In genomic region chr11:65617136-65617850, GRCh38 we compare ENCODE assay signal across 12 cellular contexts. TPM values are rescaled to one million over a fixed set of nuclear protein-coding genes. Genes with fewer than 3 reads are reported as not detected.
A peak's percentile ranks its signal among the peaks of the same experiment; 100 is the strongest.
DNase-seq lines count a peak whose midpoint lies in the region; ATAC-seq, FAIRE-seq and TF ChIP-seq lines count a peak whose summit lies in the region.
"Had no signal": no experiment of that assay in that cellular context is flagged by ENCODE, and none has a peak within 500 bp of the region (broad histone marks: within the 10 kb centered on the region; RNA-seq: fewer than 3 reads in every experiment).

No MANE protein-coding gene starts in this region.

- peak overlapping the region; percentile 77 for H3K4me2 ChIP-seq in HepG2 (ENCODE audit: low read depth, low read length)

- CTCF ChIA-PET in HepG2 (lab: Yijun Ruan, JAX; ENCODE audit: low intra/inter-chr PET ratio, low total read pairs) = no interaction called here
- CTCF ChIA-PET in activated CD4-positive, alpha-beta memory T cell treated with anti-CD3 and anti-CD28 coated beads, Interleukin-2, amount 10 ng/mL, durations not matched to agents 7 days and 5 days (lab: Charles Lee) = interaction anchor here (0.5 to 2.0 kb wide), 8 partner anchors 9 to 605 kb away, joined by 3 to 7 read pairs (median 4); partner anchors contain the start of genes KAT5 and SIPA1

- H3K79me2 ChIP-seq in HepG2 (ENCODE audit: insufficient read depth, low read length) = peaks cover 41% of the 10 kb centered on the region

- H3K36me3 ChIP-seq in HepG2 (replicated peaks in 1 of 2; ENCODE audit: control insufficient read depth in 1 of 2, insufficient read depth in 2 of 2, low read length in 2 of 2) (peaks cover 15 to 42% of the 10 kb centered on the region in 2 experiments; a peak in 4 of 5 replicates), right lobe of liver (peaks cover 0 to 31% (median 13%) of the 10 kb centered on the region in 4 donors), iPS-20b (ENCODE audit: insufficient read depth, low read depth, low read length) (peaks cover 48% of the 10 kb centered on the region)

- intact Hi-C loops in HepG2 (cut with micrococcal nuclease; ENCODE audit: unreplicated experiment) = no loop called here
- intact Hi-C loops in right lobe of liver (cut with DNase I) = no loop called here
- intact Hi-C loops in head of caudate nucleus (cut with DNase I) = loop anchor here (5.0 kb wide), 1 partner anchor 35 kb away; no protein-coding TSS in a partner anchor

- H3K27me3 ChIP-seq in HepG2 (ENCODE audit: control insufficient read depth in 1 of 2, insufficient read depth in 2 of 2, low read length in 2 of 2) = no peaks in the 10 kb centered on the region; a peak in 1 of 5 replicates
- H3K27me3 ChIP-seq in right lobe of liver = no peaks in the 10 kb centered on the region
- no peaks in the 10 kb centered on the region for H3K27me3 ChIP-seq in iPS-20b (ENCODE audit: insufficient read depth, low read length)

- no peak for FAIRE-seq in HepG2 (lab: Jason Lieb, UNC)
- FAIRE-seq: colon had no signal

- H4K20me1 ChIP-seq in HepG2 (ENCODE audit: insufficient read depth, low read length) = peaks cover 14% of the 10 kb centered on the region; the same call in 1 of the 2 replicates

- H3K4me1 Mint-ChIP-seq in activated CD4-positive, alpha-beta memory T cell treated with anti-CD3 and anti-CD28 coated beads, Interleukin-2, amount 10 ng/mL, durations not matched to agents 7 days and 5 days = peaks cover 27% of the 10 kb centered on the region
- peaks cover 11% of the 10 kb centered on the region for H3K4me1 Mint-ChIP-seq in type B pancreatic cell (ENCODE audit: unreplicated experiment)

- ATAC-seq in HepG2 (no peak), right lobe of liver (no peak)

- no peak for TF ChIP-seq CTCF in HepG2 (CRISPR knock-in tag; IDR thresholded peaks at IDR 0.05)
- TF ChIP-seq CTCF in right lobe of liver (IDR thresholded peaks at IDR 0.05) = no peak
- TF ChIP-seq CTCF in type B pancreatic cell (conservative IDR thresholded peaks at IDR 0.05) = no peak

- H3K27ac ChIP-seq in HepG2 (ENCODE audit: extremely low read length, insufficient read depth, low read length) (peak overlapping the region; percentile 92), right lobe of liver (no peak overlapping the region), iPS-20b (ENCODE audit: low read length) (no peak overlapping the region)

- TF ChIP-seq EP300 in HepG2 (IDR thresholded peaks at IDR 0.05; ENCODE audit: low read depth in 2 of 2, low read length in 2 of 2) (no peak), HepG2 (CRISPR knock-in tag; IDR thresholded peaks at IDR 0.05; ENCODE audit: borderline replicate concordance) (no peak)

- H3K9me3 Mint-ChIP-seq in activated CD4-positive, alpha-beta memory T cell treated with anti-CD3 and anti-CD28 coated beads, Interleukin-2, amount 10 ng/mL, durations not matched to agents 7 days and 5 days = no peaks in the 10 kb centered on the region
- no peaks in the 10 kb centered on the region for H3K9me3 Mint-ChIP-seq in type B pancreatic cell

- H3K27me3 Mint-ChIP-seq in activated CD4-positive, alpha-beta memory T cell treated with anti-CD3 and anti-CD28 coated beads, Interleukin-2, amount 10 ng/mL, durations not matched to agents 7 days and 5 days = no peaks in the 10 kb centered on the region
- H3K27me3 Mint-ChIP-seq in type B pancreatic cell = no peaks in the 10 kb centered on the region

- H3K4me3 ChIP-seq in HepG2 (replicated peaks in 1 of 3; ENCODE audit: insufficient read depth in 1 of 3, low read depth in 2 of 3, low read length in 3 of 3) (peak overlapping the region; percentile 86 to 90 (median 87)), right lobe of liver (peak overlapping the region in 1 of 3 donors; percentile 95), iPS-20b (ENCODE audit: low read length) (peak overlapping the region; percentile 86; the same call in 1 of the 2 replicates)

- DNase-seq in HepG2 (ENCODE audit: low spot score) (no peak), right lobe of liver (no peak), type B pancreatic cell (ENCODE audit: extremely low spot score, unreplicated experiment) (no peak), head of caudate nucleus (no peak), activated gamma-delta T cell (lab: John Stamatoyannopoulos, UW) (no peak), NCI-H128 (lab: John Stamatoyannopoulos, UW; ENCODE audit: unreplicated experiment) (no peak)
- no peak for DNase-seq in activated CD4-positive, alpha-beta memory T cell treated with anti-CD3 and anti-CD28 coated beads, Interleukin-2, amount 10 ng/mL, durations not matched to agents 7 days and 5 days
- DNase-seq: activated CD4-positive, CD25-positive, alpha-beta regulatory T cell; DMS53; NCI-H446 had no signal

- H2AFZ ChIP-seq in HepG2 (ENCODE audit: low read length) = no peak overlapping the region

- peak overlapping the region; percentile 95 for H3K27ac Mint-ChIP-seq in activated CD4-positive, alpha-beta memory T cell treated with anti-CD3 and anti-CD28 coated beads, Interleukin-2, amount 10 ng/mL, durations not matched to agents 7 days and 5 days
- H3K27ac Mint-ChIP-seq in type B pancreatic cell = peak overlapping the region; percentile 91

- no peak for TF ChIP-seq RAD21 in HepG2 (CRISPR knock-in tag; IDR thresholded peaks at IDR 0.05)

- H3K4me1 ChIP-seq in HepG2 (ENCODE audit: insufficient read depth, low read length) (peaks cover 27% of the 10 kb centered on the region), right lobe of liver (peaks cover 0 to 18% (median 9%) of the 10 kb centered on the region in 4 donors), iPS-20b (ENCODE audit: insufficient read depth, low read length) (peaks cover 5% of the 10 kb centered on the region; the same call in 1 of the 2 replicates)

- BruUV-seq in HepG2 (replicated peaks; lab: Mats Ljungman, UMichigan) = TSS peak; percentile 50

- POLR2A ChIA-PET in HepG2 (lab: Yijun Ruan, JAX) = interaction anchor here (0.6 to 2.7 kb wide), 27 partner anchors 9 to 452 kb away, joined by 3 to 45 read pairs (median 4); partner anchors contain the start of genes KAT5, MUS81, SIPA1 and TIGD3
- POLR2A ChIA-PET in activated CD4-positive, alpha-beta memory T cell treated with anti-CD3 and anti-CD28 coated beads, Interleukin-2, amount 10 ng/mL, durations not matched to agents 7 days and 5 days (lab: Charles Lee) = interaction anchor here (0.5 to 6.9 kb wide), 16 partner anchors 9 to 593 kb away, joined by 3 to 82 read pairs (median 6); partner anchors contain the start of genes CCDC85B, FAM89B, KCNK7 and MALAT1

- 91% methylated on average over 15 of the region's 17 CpGs for WGBS in HepG2 (ENCODE audit: low lambda C conversion rate)
- 93% methylated on average over 3 of the region's 17 CpGs for WGBS in right lobe of liver (ENCODE audit: insufficient coverage, low coverage, low lambda C conversion rate, missing lambda C conversion rate)

- in situ Hi-C loops in HepG2 (cut with HindIII; ENCODE audit: extremely low pct_ligation_motif_present, low pct_unique_long_range_greater_than_20kb) = no loop called here

- H3K9me3 ChIP-seq in HepG2 (ENCODE audit: low read length) (no peaks in the 10 kb centered on the region), right lobe of liver (no peaks in the 10 kb centered on the region), iPS-20b (ENCODE audit: insufficient read depth, low read depth, low read length) (no peaks in the 10 kb centered on the region)

- H3K4me3 Mint-ChIP-seq in activated CD4-positive, alpha-beta memory T cell treated with anti-CD3 and anti-CD28 coated beads, Interleukin-2, amount 10 ng/mL, durations not matched to agents 7 days and 5 days = peak overlapping the region; percentile 98
- H3K4me3 Mint-ChIP-seq in type B pancreatic cell = peak overlapping the region; percentile 96

- H3K9ac ChIP-seq in HepG2 (ENCODE audit: insufficient read depth, low read depth, low read length) (peak overlapping the region; percentile 88), iPS-20b (ENCODE audit: low read depth, low read length) (peak overlapping the region; percentile 77; the same call in 1 of the 2 replicates)

- TF ChIP-seq POLR2A in HepG2 (IDR thresholded peaks at IDR 0.05; ENCODE audit: insufficient read depth in 1 of 2, low read depth in 2 of 2, low read length in 2 of 2) (no peak), right lobe of liver (IDR thresholded peaks at IDR 0.05) (no peak)

- peaks cover 36% of the 10 kb centered on the region for H3K36me3 Mint-ChIP-seq in activated CD4-positive, alpha-beta memory T cell treated with anti-CD3 and anti-CD28 coated beads, Interleukin-2, amount 10 ng/mL, durations not matched to agents 7 days and 5 days (ENCODE audit: low read depth)
- H3K36me3 Mint-ChIP-seq in type B pancreatic cell = peaks cover 1% of the 10 kb centered on the region

RNA-seq across cellular contexts. Expression of gene PCNX3, which starts 1.7 kb away (rescaled TPM):
- 14.5 and 23.0 TPM in 2 replicates for total RNA-seq in HepG2 (2016; rRNA removed; fragmentation: Illumina TruSeq; extraction: Trizol)
- total RNA-seq in HepG2 (2016; cell fraction: cytosol; rRNA removed; fragmentation: Illumina TruSeq; extraction: Trizol; ENCODE audit: low read depth) = 8.5 and 8.7 TPM in 2 replicates
- total RNA-seq in HepG2 (2016; cell fraction: insoluble cytoplasmic fraction; rRNA removed; fragmentation: Illumina TruSeq; extraction: Trizol) = 12.2 and 22.7 TPM in 2 replicates
- total RNA-seq in HepG2 (2016; cell fraction: membrane; rRNA removed; fragmentation: Illumina TruSeq; extraction: Trizol) = 9.3 and 9.7 TPM in 2 replicates
- total RNA-seq in HepG2 (2016; cell fraction: nucleus; rRNA removed; fragmentation: Illumina TruSeq; extraction: Trizol) = 26.0 and 33.8 TPM in 2 replicates
- polyA plus RNA-seq in HepG2 (2011; rRNA removed) = 16.2 and 23.1 TPM in 2 replicates
- 12.7 and 17.1 TPM in 2 replicates for polyA plus RNA-seq in HepG2 (2011; cell fraction: cytosol; rRNA removed)
- 99.5 and 123 TPM in 2 replicates for polyA plus RNA-seq in HepG2 (2011; cell fraction: nucleus; rRNA removed)
- polyA plus RNA-seq in HepG2 (2012) = 14.4 and 24.5 TPM in 2 replicates
- polyA plus RNA-seq in HepG2 (2016; cell fraction: cytosol; fragmentation: Illumina TruSeq; extraction: Trizol; ENCODE audit: low read depth) = 4.3 and 4.9 TPM in 2 replicates
- 14.3 and 21.7 TPM in 2 replicates for polyA plus RNA-seq in HepG2 (2016; cell fraction: insoluble cytoplasmic fraction; fragmentation: Illumina TruSeq; extraction: Trizol; ENCODE audit: low read depth)
- polyA plus RNA-seq in HepG2 (2016; cell fraction: membrane; fragmentation: Illumina TruSeq; extraction: Trizol; ENCODE audit: low read depth) = 5.8 and 6.9 TPM in 2 replicates
- 68.2 and 73.5 TPM in 2 replicates for polyA plus RNA-seq in HepG2 (2016; cell fraction: nucleus; fragmentation: Illumina TruSeq; extraction: Trizol; ENCODE audit: insufficient read depth, low read depth)
- polyA minus RNA-seq in HepG2 (2011; rRNA and poly(A)+ RNA removed; ENCODE audit: low replicate concordance) = 35.6 and 67.6 TPM in 2 replicates
- polyA minus RNA-seq in HepG2 (2011; cell fraction: cytosol; rRNA and poly(A)+ RNA removed) = 23.3 and 27.8 TPM in 2 replicates
- polyA minus RNA-seq in HepG2 (2011; cell fraction: nucleus; rRNA and poly(A)+ RNA removed) = 32.3 and 32.8 TPM in 2 replicates
- total RNA-seq in right lobe of liver = 10 to 100 TPM; 11.2 to 32.9 (median 12.4) TPM
- 10 to 100 TPM; 39.8 to 40.3 TPM for total RNA-seq in activated CD4-positive, alpha-beta memory T cell treated with anti-CD3 and anti-CD28 coated beads, Interleukin-2, amount 10 ng/mL, durations not matched to agents 7 days and 5 days
- 44.9 and 49.2 TPM in 2 replicates for total RNA-seq in type B pancreatic cell (ENCODE audit: low replicate concordance)

RNA-seq across cellular contexts. Expression of gene MAP3K11, which starts 3.3 kb away (rescaled TPM):
- total RNA-seq in HepG2 (2016; rRNA removed; fragmentation: Illumina TruSeq; extraction: Trizol) = 35.6 and 51.5 TPM in 2 replicates
- 9.8 and 11.0 TPM in 2 replicates for total RNA-seq in HepG2 (2016; cell fraction: cytosol; rRNA removed; fragmentation: Illumina TruSeq; extraction: Trizol; ENCODE audit: low read depth)
- 28.4 and 51.3 TPM in 2 replicates for total RNA-seq in HepG2 (2016; cell fraction: insoluble cytoplasmic fraction; rRNA removed; fragmentation: Illumina TruSeq; extraction: Trizol)
- 23.9 and 24.4 TPM in 2 replicates for total RNA-seq in HepG2 (2016; cell fraction: membrane; rRNA removed; fragmentation: Illumina TruSeq; extraction: Trizol)
- 38.3 and 44.6 TPM in 2 replicates for total RNA-seq in HepG2 (2016; cell fraction: nucleus; rRNA removed; fragmentation: Illumina TruSeq; extraction: Trizol)
- polyA plus RNA-seq in HepG2 (2011; rRNA removed) = 35.9 and 54.6 TPM in 2 replicates
- 29.9 and 43.3 TPM in 2 replicates for polyA plus RNA-seq in HepG2 (2011; cell fraction: cytosol; rRNA removed)
- 105 and 109 TPM in 2 replicates for polyA plus RNA-seq in HepG2 (2011; cell fraction: nucleus; rRNA removed)
- 41.6 and 47.6 TPM in 2 replicates for polyA plus RNA-seq in HepG2 (2012)
- 10.0 and 10.8 TPM in 2 replicates for polyA plus RNA-seq in HepG2 (2016; cell fraction: cytosol; fragmentation: Illumina TruSeq; extraction: Trizol; ENCODE audit: low read depth)
- polyA plus RNA-seq in HepG2 (2016; cell fraction: insoluble cytoplasmic fraction; fragmentation: Illumina TruSeq; extraction: Trizol; ENCODE audit: low read depth) = 43.2 and 55.5 TPM in 2 replicates
- polyA plus RNA-seq in HepG2 (2016; cell fraction: membrane; fragmentation: Illumina TruSeq; extraction: Trizol; ENCODE audit: low read depth) = 24.5 and 29.1 TPM in 2 replicates
- 98.1 and 107 TPM in 2 replicates for polyA plus RNA-seq in HepG2 (2016; cell fraction: nucleus; fragmentation: Illumina TruSeq; extraction: Trizol; ENCODE audit: insufficient read depth, low read depth)
- 59.8 and 117 TPM in 2 replicates for polyA minus RNA-seq in HepG2 (2011; rRNA and poly(A)+ RNA removed; ENCODE audit: low replicate concordance)
- polyA minus RNA-seq in HepG2 (2011; cell fraction: cytosol; rRNA and poly(A)+ RNA removed) = 35.9 and 41.2 TPM in 2 replicates
- polyA minus RNA-seq in HepG2 (2011; cell fraction: nucleus; rRNA and poly(A)+ RNA removed) = 61.7 and 76.1 TPM in 2 replicates
- total RNA-seq in right lobe of liver = 10 to 100 TPM; 48.3 to 67.1 (median 60.9) TPM
- 10 to 100 TPM; 67.2 to 71.8 TPM for total RNA-seq in activated CD4-positive, alpha-beta memory T cell treated with anti-CD3 and anti-CD28 coated beads, Interleukin-2, amount 10 ng/mL, durations not matched to agents 7 days and 5 days
- 56.7 and 61.9 TPM in 2 replicates for total RNA-seq in type B pancreatic cell (ENCODE audit: low replicate concordance)

RNA-seq across cellular contexts. Expression of gene SIPA1, which starts 20.6 kb away (rescaled TPM):
- 5.4 and 5.8 TPM in 2 replicates for total RNA-seq in HepG2 (2016; rRNA removed; fragmentation: Illumina TruSeq; extraction: Trizol)
- total RNA-seq in HepG2 (2016; cell fraction: cytosol; rRNA removed; fragmentation: Illumina TruSeq; extraction: Trizol; ENCODE audit: low read depth) = 2.4 and 2.5 TPM in 2 replicates
- total RNA-seq in HepG2 (2016; cell fraction: insoluble cytoplasmic fraction; rRNA removed; fragmentation: Illumina TruSeq; extraction: Trizol) = 5.0 and 7.9 TPM in 2 replicates
- 5.1 and 6.5 TPM in 2 replicates for total RNA-seq in HepG2 (2016; cell fraction: membrane; rRNA removed; fragmentation: Illumina TruSeq; extraction: Trizol)
- total RNA-seq in HepG2 (2016; cell fraction: nucleus; rRNA removed; fragmentation: Illumina TruSeq; extraction: Trizol) = 4.5 and 6.8 TPM in 2 replicates
- 7.7 and 9.1 TPM in 2 replicates for polyA plus RNA-seq in HepG2 (2011; rRNA removed)
- polyA plus RNA-seq in HepG2 (2011; cell fraction: cytosol; rRNA removed) = 4.1 and 8.2 TPM in 2 replicates
- polyA plus RNA-seq in HepG2 (2011; cell fraction: nucleus; rRNA removed) = 29.6 and 37.0 TPM in 2 replicates
- 4.6 and 5.8 TPM in 2 replicates for polyA plus RNA-seq in HepG2 (2012)
- polyA plus RNA-seq in HepG2 (2016; cell fraction: cytosol; fragmentation: Illumina TruSeq; extraction: Trizol; ENCODE audit: low read depth) = 2.6 and 2.8 TPM in 2 replicates
- 4.1 and 5.0 TPM in 2 replicates for polyA plus RNA-seq in HepG2 (2016; cell fraction: insoluble cytoplasmic fraction; fragmentation: Illumina TruSeq; extraction: Trizol; ENCODE audit: low read depth)
- 4.4 and 5.1 TPM in 2 replicates for polyA plus RNA-seq in HepG2 (2016; cell fraction: membrane; fragmentation: Illumina TruSeq; extraction: Trizol; ENCODE audit: low read depth)
- 10.2 and 11.1 TPM in 2 replicates for polyA plus RNA-seq in HepG2 (2016; cell fraction: nucleus; fragmentation: Illumina TruSeq; extraction: Trizol; ENCODE audit: insufficient read depth, low read depth)
- polyA minus RNA-seq in HepG2 (2011; rRNA and poly(A)+ RNA removed; ENCODE audit: low replicate concordance) = 33.6 and 36.0 TPM in 2 replicates
- 9.0 and 11.6 TPM in 2 replicates for polyA minus RNA-seq in HepG2 (2011; cell fraction: cytosol; rRNA and poly(A)+ RNA removed)
- 6.8 and 10.8 TPM in 2 replicates for polyA minus RNA-seq in HepG2 (2011; cell fraction: nucleus; rRNA and poly(A)+ RNA removed)
- total RNA-seq in right lobe of liver = 10 to 100 TPM; 21.1 to 34.1 (median 25.3) TPM
- 100 to 1,000 TPM; 201 to 205 TPM for total RNA-seq in activated CD4-positive, alpha-beta memory T cell treated with anti-CD3 and anti-CD28 coated beads, Interleukin-2, amount 10 ng/mL, durations not matched to agents 7 days and 5 days
- 26.5 and 26.8 TPM in 2 replicates for total RNA-seq in type B pancreatic cell (ENCODE audit: low replicate concordance)

RNA-seq across cellular contexts. Expression of gene KCNK7, which starts 21.7 kb away (rescaled TPM):
- total RNA-seq in HepG2 (2016; rRNA removed; fragmentation: Illumina TruSeq; extraction: Trizol) (not detected in 2 replicates), right lobe of liver (under 1 TPM in 1 of 6 experiments, not detected in 5; 0.31 TPM), type B pancreatic cell (ENCODE audit: low replicate concordance) (0.36 and 1.1 TPM in 2 replicates)
- total RNA-seq in HepG2 (2016; cell fraction: cytosol; rRNA removed; fragmentation: Illumina TruSeq; extraction: Trizol; ENCODE audit: low read depth) = not detected in 2 replicates
- not detected in 2 replicates for total RNA-seq in HepG2 (2016; cell fraction: insoluble cytoplasmic fraction; rRNA removed; fragmentation: Illumina TruSeq; extraction: Trizol)
- not detected in 2 replicates for total RNA-seq in HepG2 (2016; cell fraction: membrane; rRNA removed; fragmentation: Illumina TruSeq; extraction: Trizol)
- 1.2 TPM in 1 of 2 replicates, not detected in the other for total RNA-seq in HepG2 (2016; cell fraction: nucleus; rRNA removed; fragmentation: Illumina TruSeq; extraction: Trizol)
- polyA plus RNA-seq in HepG2 (2011; rRNA removed) = 0.11 and 0.14 TPM in 2 replicates
- 0.04 TPM in 1 of 2 replicates, not detected in the other for polyA plus RNA-seq in HepG2 (2011; cell fraction: cytosol; rRNA removed)
- polyA plus RNA-seq in HepG2 (2011; cell fraction: nucleus; rRNA removed) = 0.69 and 0.97 TPM in 2 replicates
- polyA plus RNA-seq in HepG2 (2012) = 0.28 TPM in 1 of 2 replicates, not detected in the other
- polyA plus RNA-seq in HepG2 (2016; cell fraction: cytosol; fragmentation: Illumina TruSeq; extraction: Trizol; ENCODE audit: low read depth) = not detected in 2 replicates
- not detected in 2 replicates for polyA plus RNA-seq in HepG2 (2016; cell fraction: insoluble cytoplasmic fraction; fragmentation: Illumina TruSeq; extraction: Trizol; ENCODE audit: low read depth)
- polyA plus RNA-seq in HepG2 (2016; cell fraction: membrane; fragmentation: Illumina TruSeq; extraction: Trizol; ENCODE audit: low read depth) = not detected in 2 replicates
- polyA plus RNA-seq in HepG2 (2016; cell fraction: nucleus; fragmentation: Illumina TruSeq; extraction: Trizol; ENCODE audit: insufficient read depth, low read depth) = 0.38 and 0.77 TPM in 2 replicates
- polyA minus RNA-seq in HepG2 (2011; rRNA and poly(A)+ RNA removed; ENCODE audit: low replicate concordance) = 0.33 and 0.90 TPM in 2 replicates
- not detected in 2 replicates for polyA minus RNA-seq in HepG2 (2011; cell fraction: cytosol; rRNA and poly(A)+ RNA removed)
- 0.75 and 1.2 TPM in 2 replicates for polyA minus RNA-seq in HepG2 (2011; cell fraction: nucleus; rRNA and poly(A)+ RNA removed)
- 1 to 10 TPM in 1 of 2 experiments, under 1 TPM in 1; 0.80 to 1.0 TPM for total RNA-seq in activated CD4-positive, alpha-beta memory T cell treated with anti-CD3 and anti-CD28 coated beads, Interleukin-2, amount 10 ng/mL, durations not matched to agents 7 days and 5 days

RNA-seq across cellular contexts. Expression of gene EHBP1L1, which starts 41.4 kb away (rescaled TPM):
- total RNA-seq in HepG2 (2016; rRNA removed; fragmentation: Illumina TruSeq; extraction: Trizol) = 5.4 and 10.6 TPM in 2 replicates
- 2.5 and 2.6 TPM in 2 replicates for total RNA-seq in HepG2 (2016; cell fraction: cytosol; rRNA removed; fragmentation: Illumina TruSeq; extraction: Trizol; ENCODE audit: low read depth)
- total RNA-seq in HepG2 (2016; cell fraction: insoluble cytoplasmic fraction; rRNA removed; fragmentation: Illumina TruSeq; extraction: Trizol) = 3.9 and 9.7 TPM in 2 replicates
- 3.4 TPM in 2 replicates for total RNA-seq in HepG2 (2016; cell fraction: membrane; rRNA removed; fragmentation: Illumina TruSeq; extraction: Trizol)
- 7.8 and 8.4 TPM in 2 replicates for total RNA-seq in HepG2 (2016; cell fraction: nucleus; rRNA removed; fragmentation: Illumina TruSeq; extraction: Trizol)
- polyA plus RNA-seq in HepG2 (2011; rRNA removed) = 8.3 and 14.4 TPM in 2 replicates
- polyA plus RNA-seq in HepG2 (2011; cell fraction: cytosol; rRNA removed) = 7.1 and 10.0 TPM in 2 replicates
- polyA plus RNA-seq in HepG2 (2011; cell fraction: nucleus; rRNA removed) = 74.9 and 85.5 TPM in 2 replicates
- 9.8 and 10.7 TPM in 2 replicates for polyA plus RNA-seq in HepG2 (2012)
- 0.58 and 0.94 TPM in 2 replicates for polyA plus RNA-seq in HepG2 (2016; cell fraction: cytosol; fragmentation: Illumina TruSeq; extraction: Trizol; ENCODE audit: low read depth)
- 4.6 and 5.1 TPM in 2 replicates for polyA plus RNA-seq in HepG2 (2016; cell fraction: insoluble cytoplasmic fraction; fragmentation: Illumina TruSeq; extraction: Trizol; ENCODE audit: low read depth)
- 0.79 and 1.3 TPM in 2 replicates for polyA plus RNA-seq in HepG2 (2016; cell fraction: membrane; fragmentation: Illumina TruSeq; extraction: Trizol; ENCODE audit: low read depth)
- 27.0 and 30.2 TPM in 2 replicates for polyA plus RNA-seq in HepG2 (2016; cell fraction: nucleus; fragmentation: Illumina TruSeq; extraction: Trizol; ENCODE audit: insufficient read depth, low read depth)
- polyA minus RNA-seq in HepG2 (2011; rRNA and poly(A)+ RNA removed; ENCODE audit: low replicate concordance) = 23.3 and 45.1 TPM in 2 replicates
- 7.6 and 13.2 TPM in 2 replicates for polyA minus RNA-seq in HepG2 (2011; cell fraction: cytosol; rRNA and poly(A)+ RNA removed)
- 6.4 and 11.8 TPM in 2 replicates for polyA minus RNA-seq in HepG2 (2011; cell fraction: nucleus; rRNA and poly(A)+ RNA removed)
- total RNA-seq in right lobe of liver = 10 to 100 TPM; 10.0 to 29.9 (median 13.7) TPM
- 100 to 1,000 TPM; 118 to 119 TPM for total RNA-seq in activated CD4-positive, alpha-beta memory T cell treated with anti-CD3 and anti-CD28 coated beads, Interleukin-2, amount 10 ng/mL, durations not matched to agents 7 days and 5 days
- total RNA-seq in type B pancreatic cell (ENCODE audit: low replicate concordance) = 10.9 and 14.7 TPM in 2 replicates
